Comparison of ENCODE assay signal across 8 cellular contexts in genomic region chr3:169771651-169772529, GRCh38.
DNase-seq lines count a peak whose midpoint lies in the region; ATAC-seq lines count a peak whose summit lies in the region.

No MANE protein-coding gene starts in this region.

- H3K4me1 ChIP-seq in ES-I3 (ENCODE audit: insufficient read depth, low read length) (peaks cover 6% of the 10 kb centered on the region; the same call in 1 of the 2 replicates), endocrine pancreas (ENCODE audit: control insufficient read depth, insufficient read depth, low read length) (peaks cover 25% of the 10 kb centered on the region)

- H3K27me3 ChIP-seq in endocrine pancreas (ENCODE audit: control insufficient read depth, insufficient read depth, low read length) = no peaks in the 10 kb centered on the region

- peaks cover 3% of the 10 kb centered on the region; the same call in 1 of the 2 replicates for H3K36me3 ChIP-seq in ES-I3 (ENCODE audit: insufficient read depth, low read length)
- no peaks in the 10 kb centered on the region for H3K36me3 ChIP-seq in endocrine pancreas (ENCODE audit: control insufficient read depth, insufficient read depth, low read length)

- no peaks in the 10 kb centered on the region for H3K9me3 Mint-ChIP-seq in memory B cell

- DNase-seq in HUDEP-2 (lab: John Stamatoyannopoulos, UW; ENCODE audit: unreplicated experiment in 76 of 76) (peak in 72 of 76 experiments; percentile 3 to 87 (median 62)), NOMO-1 (lab: John Stamatoyannopoulos, UW; ENCODE audit: unreplicated experiment in 2 of 2) (peak; percentile 77 to 93), memory B cell (ENCODE audit: low spot score in 2 of 2) (peak; percentile 65 to 88)
- peak; percentile 81 for DNase-seq in activated CD8-positive, alpha-beta memory T cell treated with anti-CD3 and anti-CD28 coated beads for 24 hours
- peak; percentile 23 to 29 for DNase-seq in stimulated activated CD8-positive, alpha-beta memory T cell treated with anti-CD3 and anti-CD28 coated beads, Interleukin-15, amount 100 ng/mL, for 48 hours (ENCODE audit: low read depth in 2 of 2)

- H3K27ac Mint-ChIP-seq in memory B cell = peak overlapping the region; percentile 99

- H3K4me3 Mint-ChIP-seq in memory B cell = peak overlapping the region; percentile 99

- no peaks in the 10 kb centered on the region for H3K27me3 Mint-ChIP-seq in memory B cell

- H3K9me3 ChIP-seq in ES-I3 (ENCODE audit: control insufficient read depth, insufficient read depth, low read length) (no peaks in the 10 kb centered on the region), endocrine pancreas (ENCODE audit: control insufficient read depth, low read length) (no peaks in the 10 kb centered on the region)

- ATAC-seq in memory B cell (ENCODE audit: low read depth) (peak; percentile 15), HG03571 (IDR thresholded peaks at IDR 0.05; ENCODE audit: unreplicated experiment) (no peak)

- H3K4me3 ChIP-seq in endocrine pancreas (ENCODE audit: control insufficient read depth, insufficient read depth, low read length) = peak overlapping the region; percentile 99

- peaks cover 2% of the 10 kb centered on the region for H3K36me3 Mint-ChIP-seq in memory B cell

- H3K9ac ChIP-seq in ES-I3 (ENCODE audit: low read depth, low read length) = peak overlapping the region; percentile 83
- H3K9ac ChIP-seq in endocrine pancreas (ENCODE audit: control insufficient read depth, insufficient read depth, low read length) = peak overlapping the region; percentile 96

- peaks cover 13% of the 10 kb centered on the region for H3K4me1 Mint-ChIP-seq in memory B cell

Comparison
In these comparisons a context has a peak if more than half of its experiments do, and no peak if none do; other contexts are left out.
1. DNase-seq: peak in every context shown above with its lines; median percentile 85 in NOMO-1; 81 in activated CD8-positive, alpha-beta memory T cell treated with anti-CD3 and anti-CD28 coated beads for 24 hours; 76 in memory B cell; 62 in HUDEP-2; 26 in stimulated activated CD8-positive, alpha-beta memory T cell treated with anti-CD3 and anti-CD28 coated beads, Interleukin-15, amount 100 ng/mL, for 48 hours.